13 cellular contexts compared by ENCODE assay signal in genomic region chr15:67922971-67923646, GRCh38.
DNase-seq lines count a peak whose midpoint lies in the region; ATAC-seq and TF ChIP-seq lines count a peak whose summit lies in the region.
"Had no signal": no experiment of that assay in that cellular context is flagged by ENCODE, and none has a peak within 500 bp of the region (broad histone marks: within the 10 kb centered on the region; RNA-seq: fewer than 3 reads in every experiment).

No MANE protein-coding gene starts in this region.

- TF ChIP-seq CTCF in choroid plexus epithelial cell (conservative IDR thresholded peaks at IDR 0.05; ENCODE audit: low read depth, low read length) = no peak
- TF ChIP-seq CTCF in osteoblast (IDR thresholded peaks at IDR 0.05; ENCODE audit: extremely low read depth, low read depth, low read length) = no peak

- H4K20me1 ChIP-seq in osteoblast (ENCODE audit: insufficient read depth, low read length) = no peaks in the 10 kb centered on the region

- DNase-seq in COR-L47 (lab: John Stamatoyannopoulos, UW) (peak; percentile 94), NCI-H2081 (lab: John Stamatoyannopoulos, UW) (peak; percentile 95 to 99), choroid plexus epithelial cell (ENCODE audit: low read depth) (peak; percentile 44), osteoblast (ENCODE audit: insufficient read length, low spot score, missing footprints) (no peak), middle frontal gyrus (ENCODE audit: extremely low spot score, low spot score) (no peak), SIG-M5 treated with dmso at 0.1 percent for 504 hours (lab: John Stamatoyannopoulos, UW; ENCODE audit: unreplicated experiment) (no peak)
- DNase-seq in activated CD8-positive, alpha-beta memory T cell treated with anti-CD3 and anti-CD28 coated beads for 24 hours = no peak
- DNase-seq: activated effector memory CD4-positive, alpha-beta T cell treated with Interleukin-2 at 50 U/mL for 16 hours; anterior cingulate cortex; Calu3; cortex of kidney; islet precursor cell had no signal

- no peak overlapping the region for H3K27ac ChIP-seq in osteoblast (ENCODE audit: low read depth, low read length)

- peaks cover 8% of the 10 kb centered on the region for H3K4me1 ChIP-seq in osteoblast (ENCODE audit: insufficient read depth, low read length)

- H3K4me3 ChIP-seq in choroid plexus epithelial cell (ENCODE audit: low read depth, low read length) (no peak overlapping the region), osteoblast (ENCODE audit: insufficient read depth, low read length) (no peak overlapping the region)

- H2AFZ ChIP-seq in osteoblast (ENCODE audit: low read length) = peak overlapping the region; percentile 47

- H3K36me3 ChIP-seq in osteoblast (ENCODE audit: insufficient read depth, low read length) = no peaks in the 10 kb centered on the region

- no peak overlapping the region for H3K4me2 ChIP-seq in osteoblast (ENCODE audit: insufficient read depth, low read length)

- H3K27me3 ChIP-seq in osteoblast (ENCODE audit: insufficient read depth, low read length) = no peaks in the 10 kb centered on the region

- no peaks in the 10 kb centered on the region for H3K79me2 ChIP-seq in osteoblast (ENCODE audit: insufficient read depth, low read length)

- no peaks in the 10 kb centered on the region for H3K9me3 ChIP-seq in osteoblast (ENCODE audit: low read depth, low read length)

- no peak for ATAC-seq in HG03095 (IDR thresholded peaks at IDR 0.05; ENCODE audit: unreplicated experiment)

Comparison
In these comparisons a context has a peak if more than half of its experiments do, and no peak if none do; other contexts are left out.
1. DNase-seq: peak in COR-L47 (single experiment), NCI-H2081 (2 of 2) and choroid plexus epithelial cell (single experiment); none in osteoblast (single experiment), middle frontal gyrus (single experiment), activated CD8-positive, alpha-beta memory T cell treated with anti-CD3 and anti-CD28 coated beads for 24 hours (single experiment) and SIG-M5 treated with dmso at 0.1 percent for 504 hours (single experiment).